Comparison of ENCODE assay signal across 29 cellular contexts in the genomic region with DNA sequence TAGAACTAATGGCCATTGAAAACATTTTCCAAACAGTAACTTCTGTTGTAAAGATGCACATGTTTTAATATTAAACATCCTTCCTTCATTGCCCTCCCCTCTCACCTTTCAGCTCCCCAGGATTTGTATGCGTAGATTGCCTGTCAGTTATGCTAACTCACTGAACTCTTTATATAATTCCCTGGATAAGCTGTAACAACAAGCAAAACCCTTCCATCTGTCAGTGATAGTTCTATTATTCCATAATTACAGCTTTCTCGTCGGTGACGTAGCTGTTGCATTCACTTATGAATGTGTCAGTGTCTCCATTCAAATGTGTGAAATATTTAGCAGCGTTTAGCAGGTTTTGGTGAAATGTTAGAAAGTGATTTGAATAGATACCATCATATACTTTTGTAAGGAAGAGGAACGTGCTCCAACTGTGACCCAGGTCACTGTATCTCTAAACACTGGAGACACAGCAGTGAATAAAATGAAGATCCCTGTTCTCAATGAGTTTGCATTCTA. TPM values are rescaled to one million over a fixed set of nuclear protein-coding genes. Genes with fewer than 3 reads are reported as not detected.
A peak's percentile ranks its signal among the peaks of the same experiment; 100 is the strongest.
DNase-seq lines count a peak whose midpoint lies in the region; TF ChIP-seq lines count a peak whose summit lies in the region.
"Had no signal": no experiment of that assay in that cellular context is flagged by ENCODE, and none has a peak within 500 bp of the region (broad histone marks: within the 10 kb centered on the region; RNA-seq: fewer than 3 reads in every experiment).

No MANE protein-coding gene starts in this region.

- H3K4me3 ChIP-seq in PC-9 (no peak overlapping the region), sigmoid colon (no peak overlapping the region)
- H3K4me3 ChIP-seq: cardiac muscle cell, GM23248, heart left ventricle, neural progenitor cell, right lobe of liver, SJSA1, uterus had no signal

- CTCF ChIA-PET in PC-9 (lab: Charles Lee) = no interaction called here

- H3K4me1 Mint-ChIP-seq in type B pancreatic cell (ENCODE audit: unreplicated experiment) = peaks cover 29% of the 10 kb centered on the region
- H3K4me1 Mint-ChIP-seq: activated naive CD4-positive, alpha-beta T cell treated with anti-CD3 and anti-CD28 coated beads, Interleukin-2, amount 50 U/mL, for 24 hours; stimulated activated effector memory CD8-positive, alpha-beta T cell treated with anti-CD3 and anti-CD28 coated beads, Interleukin-12 subunit alpha, Interleukin-12 subunit beta, amount 100 ng/mL, for 72 hours had no signal

- H4K20me1 ChIP-seq in PC-9 (ENCODE audit: insufficient read depth) = no peaks in the 10 kb centered on the region

- intact Hi-C loops in PC-9 (cut with micrococcal nuclease; ENCODE audit: unreplicated experiment) = no loop called here
- intact Hi-C loops in sigmoid colon (cut with DNase I) = no loop called here

- no peaks in the 10 kb centered on the region for H3K36me3 ChIP-seq in PC-9 (ENCODE audit: low read depth)
- no peaks in the 10 kb centered on the region for H3K36me3 ChIP-seq in sigmoid colon
- H3K36me3 ChIP-seq: cardiac muscle cell, heart left ventricle, neural progenitor cell, right lobe of liver, SJSA1, uterus had no signal

- H3K9me3 ChIP-seq in PC-9 (ENCODE audit: insufficient read depth, low read depth) = no peaks in the 10 kb centered on the region
- H3K9me3 ChIP-seq in sigmoid colon = no peaks in the 10 kb centered on the region
- H3K9me3 ChIP-seq: heart left ventricle, right lobe of liver, SJSA1, uterus had no signal

- no peak overlapping the region for H3K4me2 ChIP-seq in PC-9
- H3K4me2 ChIP-seq: neural progenitor cell had no signal

- DNase-seq in NCI-H1417 treated with DMSO at 0.1 percent for 48 hours (lab: John Stamatoyannopoulos, UW) = peak; percentile 80
- DNase-seq in NCI-H748 (lab: John Stamatoyannopoulos, UW; ENCODE audit: unreplicated experiment) = peak; percentile 56
- peak; percentile 10 for DNase-seq in cerebellum (ENCODE audit: low spot score)
- no peak for DNase-seq in type B pancreatic cell (ENCODE audit: extremely low spot score, unreplicated experiment)
- DNase-seq in PC-9 = no peak
- DNase-seq in cortex of kidney (lab: John Stamatoyannopoulos, UW) = no peak
- no peak for DNase-seq in sigmoid colon
- DNase-seq: activated CD8-positive, alpha-beta T cell treated with anti-CD3 and anti-CD28 coated beads for 36 hours; anterior cingulate cortex; endodermal cell; foreskin fibroblast; GM23248; heart left ventricle; HFFc6; NCI-H510A; posterior cingulate gyrus; right lobe of liver; stimulated activated CD4-positive, alpha-beta T cell treated with anti-CD3 and anti-CD28 coated beads, Interleukin-12 subunit alpha, Interleukin-12 subunit beta, amount 100 ng/mL, for 4 hours; stimulated activated CD4-positive, alpha-beta T cell treated with anti-CD3 and anti-CD28 coated beads, Interleukin-4, amount 100 ng/mL, for 24 hours; substantia nigra; uterus had no signal

- no peak overlapping the region for H3K27ac ChIP-seq in PC-9
- peak overlapping the region in 1 of 4 donors; percentile 25 for H3K27ac ChIP-seq in sigmoid colon
- H3K27ac ChIP-seq: cardiac muscle cell, GM23248, neural progenitor cell, right lobe of liver, SJSA1, uterus had no signal

- H3K4me1 ChIP-seq in PC-9 (replicated peaks; ENCODE audit: insufficient read depth) = 0 out of 2 replicates have a peak, but pooled peaks cover 5% of the 10 kb centered on the region
- H3K4me1 ChIP-seq in sigmoid colon = peaks cover 0 to 21% (median 11%) of the 10 kb centered on the region in 4 donors
- H3K4me1 ChIP-seq: right lobe of liver, SJSA1, uterus had no signal

- no peak for TF ChIP-seq EP300 in sigmoid colon (IDR thresholded peaks at IDR 0.05)

- no peaks in the 10 kb centered on the region for H3K9me3 Mint-ChIP-seq in type B pancreatic cell
- H3K9me3 Mint-ChIP-seq: activated CD8-positive, alpha-beta T cell treated with anti-CD3 and anti-CD28 coated beads for 36 hours; activated naive CD4-positive, alpha-beta T cell treated with anti-CD3 and anti-CD28 coated beads, Interleukin-2, amount 50 U/mL, for 24 hours; activated T-helper 2 cell treated with anti-CD3 and anti-CD28 coated beads, Interferon-gamma antibody, Interleukin-2, Interleukin-4, amounts not matched to agents 10 μg/mL and 5 μg/mL and 100 μg/mL, durations not matched to agents 14 hours and 24 hours and 36 hours; HFFc6; stimulated activated effector memory CD8-positive, alpha-beta T cell treated with anti-CD3 and anti-CD28 coated beads, Interleukin-12 subunit alpha, Interleukin-12 subunit beta, amount 100 ng/mL, for 72 hours had no signal

- no peak for TF ChIP-seq POLR2A in sigmoid colon (IDR thresholded peaks at IDR 0.05)

- no TSS peak for BruUV-seq in PC-9 (replicated peaks; lab: Mats Ljungman, UMichigan)

- no peaks in the 10 kb centered on the region for H3K79me2 ChIP-seq in PC-9 (ENCODE audit: low read depth)

- peak overlapping the region; percentile 63 for H3K27ac Mint-ChIP-seq in type B pancreatic cell
- H3K27ac Mint-ChIP-seq: activated CD8-positive, alpha-beta T cell treated with anti-CD3 and anti-CD28 coated beads for 36 hours; activated naive CD4-positive, alpha-beta T cell treated with anti-CD3 and anti-CD28 coated beads, Interleukin-2, amount 50 U/mL, for 24 hours; activated T-helper 2 cell treated with anti-CD3 and anti-CD28 coated beads, Interferon-gamma antibody, Interleukin-2, Interleukin-4, amounts not matched to agents 10 μg/mL and 5 μg/mL and 100 μg/mL, durations not matched to agents 14 hours and 24 hours and 36 hours; endodermal cell; HFFc6; neural progenitor cell; stimulated activated effector memory CD8-positive, alpha-beta T cell treated with anti-CD3 and anti-CD28 coated beads, Interleukin-12 subunit alpha, Interleukin-12 subunit beta, amount 100 ng/mL, for 72 hours had no signal

- TF ChIP-seq CTCF in type B pancreatic cell (conservative IDR thresholded peaks at IDR 0.05) = no peak
- TF ChIP-seq CTCF in PC-9 (conservative IDR thresholded peaks at IDR 0.05) = no peak
- TF ChIP-seq CTCF in sigmoid colon (IDR thresholded peaks at IDR 0.05) = no peak

- H3K9me2 ChIP-seq in PC-9 (ENCODE audit: insufficient read depth) = no peaks in the 10 kb centered on the region

- peak overlapping the region; percentile 2 for H3K4me3 Mint-ChIP-seq in type B pancreatic cell
- H3K4me3 Mint-ChIP-seq: activated CD8-positive, alpha-beta T cell treated with anti-CD3 and anti-CD28 coated beads for 36 hours; activated naive CD4-positive, alpha-beta T cell treated with anti-CD3 and anti-CD28 coated beads, Interleukin-2, amount 50 U/mL, for 24 hours; endodermal cell; HFFc6; neural progenitor cell; stimulated activated effector memory CD8-positive, alpha-beta T cell treated with anti-CD3 and anti-CD28 coated beads, Interleukin-12 subunit alpha, Interleukin-12 subunit beta, amount 100 ng/mL, for 72 hours had no signal

- H3K27me3 ChIP-seq in PC-9 (ENCODE audit: insufficient read depth, low read depth) (peaks cover 6% of the 10 kb centered on the region; the same call in 1 of the 2 replicates), sigmoid colon (no peaks in the 10 kb centered on the region)
- H3K27me3 ChIP-seq: cardiac muscle cell, heart left ventricle, neural progenitor cell, right lobe of liver, SJSA1, uterus had no signal

- POLR2A ChIA-PET in PC-9 (lab: Charles Lee; ENCODE audit: unreplicated experiment) = no interaction called here

- no peak overlapping the region for H2AFZ ChIP-seq in PC-9
- H2AFZ ChIP-seq: GM23248, neural progenitor cell had no signal

- no peaks in the 10 kb centered on the region for H3K36me3 Mint-ChIP-seq in type B pancreatic cell
- H3K36me3 Mint-ChIP-seq: activated naive CD4-positive, alpha-beta T cell treated with anti-CD3 and anti-CD28 coated beads, Interleukin-2, amount 50 U/mL, for 24 hours; stimulated activated effector memory CD8-positive, alpha-beta T cell treated with anti-CD3 and anti-CD28 coated beads, Interleukin-12 subunit alpha, Interleukin-12 subunit beta, amount 100 ng/mL, for 72 hours had no signal

- WGBS in sigmoid colon, 2 donors = 75 to 89% methylated on average over 6 of the region's 6 CpGs

- no peaks in the 10 kb centered on the region for H3F3A ChIP-seq in PC-9 (ENCODE audit: insufficient read depth, low read depth)

- H3K27me3 Mint-ChIP-seq in type B pancreatic cell = no peaks in the 10 kb centered on the region
- H3K27me3 Mint-ChIP-seq: activated naive CD4-positive, alpha-beta T cell treated with anti-CD3 and anti-CD28 coated beads, Interleukin-2, amount 50 U/mL, for 24 hours had no signal

RNA-seq across cellular contexts. Expression of gene PIP5K1B, which starts 45.2 kb away (rescaled TPM):
- total RNA-seq in cerebellum (20.2 TPM), type B pancreatic cell (ENCODE audit: low replicate concordance) (9.8 and 19.4 TPM in 2 replicates), PC-9 (2021) (not detected in 2 replicates), sigmoid colon (10 to 100 TPM; 10.3 to 23.5 (median 17.5) TPM)
- 10 to 100 TPM; 28.0 to 72.6 (median 59.5) TPM for polyA plus RNA-seq in sigmoid colon
- total RNA-seq: GM23248, HFFc6, LHCN-M2, RPMI7951, SJSA1 had no signal
- polyA plus RNA-seq: GM23248 had no signal

Comparison
In these comparisons a context has a peak if more than half of its experiments do, and no peak if none do; other contexts are left out.
1. DNase-seq: peak in NCI-H1417 treated with DMSO at 0.1 percent for 48 hours (single experiment), NCI-H748 (single experiment) and cerebellum (single experiment); none in type B pancreatic cell (single experiment), PC-9 (0 of 2), cortex of kidney (single experiment) and sigmoid colon (single experiment).